In genomic region chr12:109173443-109174240, GRCh38 we compare ENCODE assay signal across 2 cellular contexts.
TF ChIP-seq lines count a peak whose summit lies in the region.

No MANE protein-coding gene starts in this region.

TF ChIP-seq in GM12878, 131 proteins besides CTCF, POLR2A, EP300 and RAD21:
- peak; percentile 51; the same call in 1 of the 2 replicates for TF ChIP-seq ZBTB40 (IDR thresholded peaks at IDR 0.05; ENCODE audit: borderline replicate concordance)
- TF ChIP-seq CBX5 (IDR thresholded peaks at IDR 0.05; ENCODE audit: low read depth) = no peak

TF ChIP-seq in HepG2, 621 proteins besides CTCF, POLR2A, EP300 and RAD21:
- no peak for TF ChIP-seq ZBTB40 (IDR thresholded peaks at IDR 0.05)
- TF ChIP-seq ZBTB40 (CRISPR knock-in tag; IDR thresholded peaks at IDR 0.05) = peak; percentile 87
- no peak for TF ChIP-seq SNRNP70 (IDR thresholded peaks at IDR 0.05; ENCODE audit: low read depth, low read length)
